In the genomic region with DNA sequence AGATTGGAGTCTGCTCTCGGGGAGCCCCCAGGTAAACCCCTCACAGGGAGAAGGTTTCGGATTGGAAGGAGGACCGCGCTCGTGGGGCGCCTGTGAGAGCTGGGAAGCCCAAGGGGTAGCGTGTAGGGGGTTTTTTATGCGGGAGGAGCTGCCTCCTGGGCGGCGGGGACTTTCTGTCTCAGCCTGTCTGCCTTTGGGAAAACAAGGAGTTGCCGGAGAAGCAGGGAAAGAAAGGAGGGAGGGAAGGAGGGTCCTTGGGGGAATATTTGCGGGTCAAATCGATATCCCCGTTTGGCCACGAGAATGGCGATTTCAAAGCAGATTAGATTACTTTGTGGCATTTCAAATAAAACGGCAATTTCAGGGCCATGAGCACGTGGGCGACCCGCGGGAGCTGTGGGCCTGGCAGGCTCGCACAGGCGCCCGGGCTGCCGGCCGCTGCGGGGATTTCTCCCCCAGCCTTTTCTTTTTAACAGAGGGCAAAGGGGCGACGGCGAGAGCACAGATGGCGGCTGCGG, we compare ENCODE assay signal across 13 cellular contexts. TPM values are rescaled to one million over a fixed set of nuclear protein-coding genes. Genes with fewer than 3 reads are reported as not detected.
DNase-seq lines count a peak whose midpoint lies in the region; ATAC-seq and TF ChIP-seq lines count a peak whose summit lies in the region.
"Had no signal": no experiment of that assay in that cellular context is flagged by ENCODE, and none has a peak within 500 bp of the region (broad histone marks: within the 10 kb centered on the region; RNA-seq: fewer than 3 reads in every experiment).

No MANE protein-coding gene starts in this region.

- H3K4me2 ChIP-seq in parathyroid adenoma (ENCODE audit: low read length): peak overlapping the region; percentile 54

- CTCF ChIA-PET in CD4-positive, alpha-beta memory T cell (lab: Charles Lee; ENCODE audit: partially characterized antibody): no interaction called here
- CTCF ChIA-PET in RWPE1 (lab: Yijun Ruan, JAX): interaction anchor here (0.5 kb wide), 1 partner anchor 89 kb away, joined by 3 read pairs; no protein-coding TSS in a partner anchor

- WGBS in esophagus squamous epithelium, 2 donors: 7% methylated on average over 3 to 20 of the region's 32 CpGs

- peaks cover 8 to 46% (median 24%) of the 10 kb centered on the region in 4 donors for H3K4me1 Mint-ChIP-seq in CD4-positive, alpha-beta memory T cell

- no peak for TF ChIP-seq CTCF in RWPE1 (conservative IDR thresholded peaks at IDR 0.05; ENCODE audit: low read depth)
- TF ChIP-seq CTCF in esophagus squamous epithelium (IDR thresholded peaks at IDR 0.05): no peak
- TF ChIP-seq CTCF in parathyroid adenoma (IDR thresholded peaks at IDR 0.05): no peak

- peak overlapping the region; percentile 22 for H2AFZ ChIP-seq in parathyroid adenoma

- no peak for TF ChIP-seq POLR2A in esophagus squamous epithelium (IDR thresholded peaks at IDR 0.05)

- no peaks in the 10 kb centered on the region for H3K36me3 ChIP-seq in CD4-positive, alpha-beta memory T cell (ENCODE audit: insufficient read depth, low read length)
- H3K36me3 ChIP-seq in esophagus squamous epithelium: no peaks in the 10 kb centered on the region
- H3K36me3 ChIP-seq in parathyroid adenoma (ENCODE audit: control insufficient read depth, insufficient read depth, low read length): no peaks in the 10 kb centered on the region

- H3K9me3 ChIP-seq in CD4-positive, alpha-beta memory T cell (ENCODE audit: control insufficient read depth in 1 of 2, low read length in 2 of 2): no peaks in the 10 kb centered on the region
- H3K9me3 ChIP-seq in esophagus squamous epithelium: no peaks in the 10 kb centered on the region
- no peaks in the 10 kb centered on the region for H3K9me3 ChIP-seq in parathyroid adenoma (ENCODE audit: control insufficient read depth, low read length)

- H3K27me3 ChIP-seq in CD4-positive, alpha-beta memory T cell (ENCODE audit: insufficient read depth, low read length): peaks cover 46% of the 10 kb centered on the region
- H3K27me3 ChIP-seq in esophagus squamous epithelium (peaks cover 0 to 100% (median 28%) of the 10 kb centered on the region in 4 donors), parathyroid adenoma (ENCODE audit: control insufficient read depth, insufficient read depth, low read length) (peaks cover 12% of the 10 kb centered on the region)

- no peak overlapping the region for H3K9ac ChIP-seq in parathyroid adenoma

- intact Hi-C loops in CD4-positive, alpha-beta memory T cell (cut with micrococcal nuclease): no loop called here
- intact Hi-C loops in esophagus squamous epithelium (cut with DNase I): loop anchor here (10.0 kb wide), 1 partner anchor 204 kb away; no protein-coding TSS in a partner anchor

- no peak for DNase-seq in CD4-positive, alpha-beta memory T cell
- DNase-seq in RWPE1 (ENCODE audit: low spot score) (no peak), esophagus squamous epithelium (lab: John Stamatoyannopoulos, UW) (no peak), caudate nucleus (lab: John Stamatoyannopoulos, UW) (no peak), HUDEP-2 (lab: John Stamatoyannopoulos, UW; ENCODE audit: unreplicated experiment in 76 of 76) (no peak), hippocampal formation (lab: John Stamatoyannopoulos, UW) (no peak)
- DNase-seq: COR-L47; NCI-H1105 treated with DMSO at 0.1 percent for 48 hours; stimulated activated CD4-positive, alpha-beta T cell treated with anti-CD3 and anti-CD28 coated beads, Interleukin-15, amount 100 ng/mL, for 24 hours; T-helper 1 cell had no signal

- H3K27ac ChIP-seq in CD4-positive, alpha-beta memory T cell (ENCODE audit: low read depth, low read length): no peak overlapping the region
- H3K27ac ChIP-seq in RWPE1: peak overlapping the region; percentile 94
- peak overlapping the region; percentile 81 to 97 (median 96) for H3K27ac ChIP-seq in esophagus squamous epithelium
- no peak overlapping the region for H3K27ac ChIP-seq in parathyroid adenoma
- H3K27ac ChIP-seq in caudate nucleus (ENCODE audit: low read depth, low read length): no peak overlapping the region

- POLR2A ChIA-PET in CD4-positive, alpha-beta memory T cell (lab: Charles Lee; ENCODE audit: partially characterized antibody): no interaction called here
- POLR2A ChIA-PET in RWPE1 (lab: Yijun Ruan, JAX; ENCODE audit: low non-redundant PET): no interaction called here

- H3K27me3 Mint-ChIP-seq in CD4-positive, alpha-beta memory T cell: peaks cover 56 to 60% of the 10 kb centered on the region in 2 donors

- H3K79me2 ChIP-seq in parathyroid adenoma: no peaks in the 10 kb centered on the region

- no peaks in the 10 kb centered on the region for H3K9me3 Mint-ChIP-seq in CD4-positive, alpha-beta memory T cell

- no peak for ATAC-seq in HG03521 (IDR thresholded peaks at IDR 0.05; ENCODE audit: unreplicated experiment)

- peak overlapping the region in 5 of 8 donors; percentile 25 to 59 (median 38) for H3K4me3 Mint-ChIP-seq in CD4-positive, alpha-beta memory T cell

- peaks cover 26% of the 10 kb centered on the region for H3K4me1 ChIP-seq in CD4-positive, alpha-beta memory T cell (ENCODE audit: insufficient read depth, low read length)
- H3K4me1 ChIP-seq in esophagus squamous epithelium (peaks cover 28 to 98% (median 44%) of the 10 kb centered on the region in 3 donors), parathyroid adenoma (no peaks in the 10 kb centered on the region)

- H3K27ac Mint-ChIP-seq in CD4-positive, alpha-beta memory T cell: peak overlapping the region in 1 of 7 donors; percentile 65

- no peak overlapping the region for H3K4me3 ChIP-seq in CD4-positive, alpha-beta memory T cell (ENCODE audit: low read length in 2 of 2)
- H3K4me3 ChIP-seq in esophagus squamous epithelium: peak overlapping the region; percentile 30 to 78 (median 74)
- no peak overlapping the region for H3K4me3 ChIP-seq in parathyroid adenoma (ENCODE audit: low read depth, low read length)

- H3K36me3 Mint-ChIP-seq in CD4-positive, alpha-beta memory T cell: no peaks in the 10 kb centered on the region

RNA-seq across cellular contexts. Expression of a gene that starts 9.7 kb away (rescaled TPM):
- not detected for total RNA-seq in CD4-positive, alpha-beta memory T cell
- polyA plus RNA-seq in CD4-positive, alpha-beta memory T cell: under 1 TPM; 0.05 to 0.07 TPM
- total RNA-seq in esophagus squamous epithelium: 10 to 100 TPM; 20.3 to 49.4 (median 29.9) TPM
- total RNA-seq: fibroblast of villous mesenchyme had no signal

Comparison
In these comparisons a context has a peak if more than half of its experiments do, and no peak if none do; other contexts are left out.
1. H3K27ac ChIP-seq: peak in RWPE1 (single experiment) and esophagus squamous epithelium (4 of 4); none in CD4-positive, alpha-beta memory T cell (single experiment), parathyroid adenoma (single experiment) and caudate nucleus (single experiment).
2. H3K4me3 ChIP-seq: peak in esophagus squamous epithelium (4 of 4); none in CD4-positive, alpha-beta memory T cell (0 of 2) and parathyroid adenoma (single experiment).
3. RNA of a gene that starts 9.7 kb away (total RNA-seq): 20.3 to 49.4 TPM in esophagus squamous epithelium; not detected in CD4-positive, alpha-beta memory T cell; every median in the first group is over 10 times any median in the second.